Comparison of ENCODE assay signal across 20 cellular contexts in the genomic region with DNA sequence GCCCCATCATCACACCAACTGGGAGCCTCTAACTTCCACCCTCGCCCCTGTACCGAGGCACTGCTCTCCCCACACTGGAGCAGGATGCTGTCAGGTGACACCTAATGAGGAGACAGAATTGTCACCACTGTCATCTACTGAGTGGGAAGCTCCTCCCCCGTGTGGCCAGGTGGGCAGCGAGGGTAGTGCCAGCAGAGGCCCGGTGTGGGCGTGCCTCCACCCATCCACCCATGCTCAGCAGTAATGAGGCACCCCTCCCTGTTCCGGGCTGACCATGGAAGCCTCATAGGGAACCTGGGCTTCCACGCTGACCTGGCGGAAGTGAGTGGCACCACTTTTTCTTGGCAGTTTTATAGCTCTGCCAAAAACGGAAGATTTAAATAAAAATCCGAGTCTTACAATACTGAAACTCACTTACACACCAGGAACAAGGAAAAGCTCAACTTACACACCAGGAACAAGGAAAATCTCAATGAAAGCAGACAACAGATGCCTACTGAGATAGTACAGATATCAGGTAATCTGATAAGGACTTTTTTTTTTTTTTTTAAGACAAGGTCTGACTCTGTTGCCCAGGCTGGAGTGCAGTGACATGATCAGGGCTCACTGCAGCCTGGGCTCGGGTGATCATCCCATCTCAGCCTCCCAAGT. TPM values are rescaled to one million over a fixed set of nuclear protein-coding genes. Genes with fewer than 3 reads are reported as not detected.
A peak's percentile ranks its signal among the peaks of the same experiment; 100 is the strongest.
DNase-seq lines count a peak whose midpoint lies in the region; ATAC-seq and TF ChIP-seq lines count a peak whose summit lies in the region.
"Had no signal": no experiment of that assay in that cellular context is flagged by ENCODE, and none has a peak within 500 bp of the region (broad histone marks: within the 10 kb centered on the region; RNA-seq: fewer than 3 reads in every experiment).

No MANE protein-coding gene starts in this region.

- ATAC-seq in HG03439 (IDR thresholded peaks at IDR 0.05; ENCODE audit: unreplicated experiment), result no peak
- ATAC-seq: CD8-positive, alpha-beta T cell; Panc1; SK-N-SH treated with all-trans-retinoic acid at 6 μM for 48 hours had no signal

- H3K27ac ChIP-seq in VCaP, result peak overlapping the region; percentile 40; the same call in 1 of the 2 replicates
- H3K27ac ChIP-seq: 22Rv1, KMS-11 had no signal

- TF ChIP-seq CTCF in VCaP (conservative IDR thresholded peaks at IDR 0.05), result no peak

- DNase-seq in NCI-H1436 (lab: John Stamatoyannopoulos, UW), result peak; percentile 18
- DNase-seq in NCI-H1436 treated with DMSO at 0.1 percent for 48 hours (lab: John Stamatoyannopoulos, UW), result no peak
- DNase-seq in HT-29 (ENCODE audit: low spot score), result peak; percentile 12
- DNase-seq in renal cortical epithelial cell (ENCODE audit: low read depth), result peak; percentile 11
- no peak for DNase-seq in NCI-H226
- DNase-seq in SW 1271 (lab: John Stamatoyannopoulos, UW), result no peak
- DNase-seq: CD8-positive, alpha-beta T cell; DND-41; H9; NCI-H1092; NCI-H1694; NCI-H446 treated with DMSO at 0.1 percent for 48 hours; NCI-H82; SHP77 treated with DMSO at 0.1 percent for 48 hours had no signal

RNA-seq across cellular contexts. Expression of gene ASS1, which starts 30.6 kb away (rescaled TPM):
- total RNA-seq in HT-29 (2014; rRNA removed; shearing (Covaris generic)), result 32.8 and 33.5 TPM in 2 replicates
- total RNA-seq in renal cortical epithelial cell, result 64.6 and 82.5 TPM in 2 replicates
- total RNA-seq: CD8-positive, alpha-beta T cell had no signal

Comparison
In these comparisons a context has a peak if more than half of its experiments do, and no peak if none do; other contexts are left out.
1. DNase-seq: peak in NCI-H1436 (single experiment), HT-29 (single experiment) and renal cortical epithelial cell (single experiment); none in NCI-H1436 treated with DMSO at 0.1 percent for 48 hours (single experiment), NCI-H226 (single experiment) and SW 1271 (0 of 2).